In genomic region chr17:49460401-49460800, GRCh38 we compare ENCODE assay signal across 23 cellular contexts. TPM values are rescaled to one million over a fixed set of nuclear protein-coding genes. Genes with fewer than 3 reads are reported as not detected.
"Had no signal": no experiment of that assay in that cellular context is flagged by ENCODE, and none has a peak within 500 bp of the region (broad histone marks: within the 10 kb centered on the region; RNA-seq: fewer than 3 reads in every experiment).

No MANE protein-coding gene starts in this region.

- H3K36me3 Mint-ChIP-seq: IgD-negative memory B cell had no signal

- H3K27ac Mint-ChIP-seq: IgD-negative memory B cell had no signal

- H3K4me3 ChIP-seq: K562, SJSA1, SK-N-MC had no signal

- H3K36me3 ChIP-seq: SJSA1 had no signal

- H3K27ac ChIP-seq: KMS-11, SJSA1, SK-N-MC had no signal

- H3K9ac ChIP-seq: KMS-11 had no signal

- FAIRE-seq: K562, RCC 7860 had no signal

- H3K4me1 ChIP-seq: SJSA1 had no signal

- H3K4me2 ChIP-seq: KMS-11 had no signal

- H3K4me1 Mint-ChIP-seq: IgD-negative memory B cell had no signal

- DNase-seq: Kasumi-1, MM.1S, NCI-H1092 treated with DMSO at 0.1 percent for 48 hours, NCI-H1436, NCI-H187, NCI-H2029, NCI-H2081 treated with DMSO at 0.1 percent for 48 hours, NCI-H2171, NCI-H226, NCI-H446, NCI-H510A, NCI-H524 treated with DMSO at 0.1 percent for 48 hours, NCI-H69, NCI-H774, Right ventricle myocardium superior, RPMI8226, SIG-M5 had no signal

- ATAC-seq: K562 had no signal

RNA-seq across cellular contexts. Expression of gene NGFR, which starts 34.7 kb away (rescaled TPM):
- polyA plus RNA-seq: IgD-negative memory B cell had no signal
